ENCODE assay signal across 1 cellular context in the genomic region with DNA sequence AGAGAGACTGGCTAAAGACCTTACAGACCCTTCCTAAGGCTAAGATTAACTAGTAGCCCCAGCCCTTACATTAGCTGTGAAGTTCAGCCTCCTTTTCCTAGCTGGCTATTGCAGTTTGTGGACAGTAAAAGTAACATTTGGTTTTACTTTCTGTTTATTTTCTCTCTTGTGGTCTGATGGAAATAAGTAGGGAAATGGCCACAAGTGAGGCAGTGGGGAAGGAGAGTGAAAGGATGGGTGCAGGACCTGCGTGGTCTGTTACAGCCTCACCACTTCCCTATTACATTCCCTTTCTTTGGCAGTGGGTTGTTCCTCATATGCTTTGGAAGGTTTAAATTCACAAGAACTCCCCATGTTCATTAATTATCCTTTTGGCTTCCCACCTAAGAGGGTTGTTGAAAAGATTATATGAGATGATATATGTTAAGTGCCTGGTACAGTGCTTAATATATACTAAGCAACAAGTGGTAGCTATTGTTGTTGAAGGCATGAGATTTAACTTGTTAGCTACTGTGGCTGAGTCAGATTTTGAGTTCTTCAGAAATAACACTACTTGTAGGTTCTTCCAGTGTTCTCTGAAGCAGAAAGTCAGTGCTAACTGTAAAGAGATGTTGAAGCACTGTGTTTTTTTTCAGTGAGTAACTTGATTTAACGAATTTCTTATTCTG.
TF ChIP-seq lines count a peak whose summit lies in the region.

No MANE protein-coding gene starts in this region.

TF ChIP-seq in IMR-90, 13 proteins besides CTCF, POLR2A, EP300 and RAD21 (continued from another document):
- TF ChIP-seq CHD1 (IDR thresholded peaks at IDR 0.05; ENCODE audit: low read depth, low read length) (no peak), SMC3 (IDR thresholded peaks at IDR 0.05; ENCODE audit: low read depth, low read length) (no peak)
